1 cellular context compared by ENCODE assay signal in genomic region chr13:23440821-23441608, GRCh38.
TF ChIP-seq lines count a peak whose summit lies in the region.

No MANE protein-coding gene starts in this region.

TF ChIP-seq in GM23338, 12 proteins besides CTCF, POLR2A, EP300 and RAD21 (continued from another document):
- no peak for TF ChIP-seq ZNF462 (CRISPR knock-in tag; IDR thresholded peaks at IDR 0.05)
- TF ChIP-seq ETS1 (IDR thresholded peaks at IDR 0.05) = no peak
- no peak for TF ChIP-seq ZNF331 (CRISPR knock-in tag; IDR thresholded peaks at IDR 0.05; ENCODE audit: low read depth)
